1 cellular context compared by ENCODE assay signal in the genomic region with DNA sequence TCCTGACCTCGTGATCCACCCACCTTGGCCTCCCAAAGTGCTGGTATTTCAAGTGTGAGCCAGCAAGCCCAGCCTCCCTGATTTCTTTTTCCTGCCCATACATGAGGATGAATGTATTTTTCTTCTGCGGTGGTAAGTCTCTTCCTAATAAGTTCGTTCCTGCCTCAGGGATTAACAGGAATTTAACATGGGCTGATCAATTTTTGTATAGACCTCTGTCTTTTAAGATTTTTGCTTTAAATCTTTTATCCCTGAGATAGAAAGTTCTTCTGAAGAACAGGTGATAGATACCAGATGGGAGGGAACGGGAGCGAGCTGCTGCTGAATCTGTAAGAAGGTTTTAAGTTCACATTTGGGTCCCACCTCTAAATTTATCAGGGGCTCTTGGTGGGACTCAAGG.
TF ChIP-seq lines count a peak whose summit lies in the region.

No MANE protein-coding gene starts in this region.

TF ChIP-seq in HepG2, 621 proteins besides CTCF, POLR2A, EP300 and RAD21 (continued from another document):
- 0 out of 2 replicates have a peak, but pooled peaks have one; percentile 11 for TF ChIP-seq SAP130 (CRISPR knock-in tag; IDR thresholded peaks at IDR 0.05; ENCODE audit: low read depth)
- no peak for TF ChIP-seq GPN1 (CRISPR knock-in tag; IDR thresholded peaks at IDR 0.05; ENCODE audit: borderline replicate concordance)
- TF ChIP-seq, protein P1, sequence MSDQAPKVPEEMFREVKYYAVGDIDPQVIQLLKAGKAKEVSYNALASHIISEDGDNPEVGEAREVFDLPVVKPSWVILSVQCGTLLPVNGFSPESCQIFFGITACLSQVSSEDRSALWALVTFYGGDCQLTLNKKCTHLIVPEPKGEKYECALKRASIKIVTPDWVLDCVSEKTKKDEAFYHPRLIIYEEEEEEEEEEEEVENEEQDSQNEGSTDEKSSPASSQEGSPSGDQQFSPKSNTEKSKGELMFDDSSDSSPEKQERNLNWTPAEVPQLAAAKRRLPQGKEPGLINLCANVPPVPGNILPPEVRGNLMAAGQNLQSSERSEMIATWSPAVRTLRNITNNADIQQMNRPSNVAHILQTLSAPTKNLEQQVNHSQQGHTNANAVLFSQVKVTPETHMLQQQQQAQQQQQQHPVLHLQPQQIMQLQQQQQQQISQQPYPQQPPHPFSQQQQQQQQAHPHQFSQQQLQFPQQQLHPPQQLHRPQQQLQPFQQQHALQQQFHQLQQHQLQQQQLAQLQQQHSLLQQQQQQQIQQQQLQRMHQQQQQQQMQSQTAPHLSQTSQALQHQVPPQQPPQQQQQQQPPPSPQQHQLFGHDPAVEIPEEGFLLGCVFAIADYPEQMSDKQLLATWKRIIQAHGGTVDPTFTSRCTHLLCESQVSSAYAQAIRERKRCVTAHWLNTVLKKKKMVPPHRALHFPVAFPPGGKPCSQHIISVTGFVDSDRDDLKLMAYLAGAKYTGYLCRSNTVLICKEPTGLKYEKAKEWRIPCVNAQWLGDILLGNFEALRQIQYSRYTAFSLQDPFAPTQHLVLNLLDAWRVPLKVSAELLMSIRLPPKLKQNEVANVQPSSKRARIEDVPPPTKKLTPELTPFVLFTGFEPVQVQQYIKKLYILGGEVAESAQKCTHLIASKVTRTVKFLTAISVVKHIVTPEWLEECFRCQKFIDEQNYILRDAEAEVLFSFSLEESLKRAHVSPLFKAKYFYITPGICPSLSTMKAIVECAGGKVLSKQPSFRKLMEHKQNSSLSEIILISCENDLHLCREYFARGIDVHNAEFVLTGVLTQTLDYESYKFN (CRISPR knock-in tag; conservative IDR thresholded peaks at IDR 0.05): no peak
